Comparison of ENCODE assay signal across 21 cellular contexts in genomic region chr2:197242719-197243118, GRCh38.
A peak's percentile ranks its signal among the peaks of the same experiment; 100 is the strongest.
DNase-seq lines count a peak whose midpoint lies in the region; ATAC-seq, FAIRE-seq and TF ChIP-seq lines count a peak whose summit lies in the region.
"Had no signal": no experiment of that assay in that cellular context is flagged by ENCODE, and none has a peak within 500 bp of the region (broad histone marks: within the 10 kb centered on the region; RNA-seq: fewer than 3 reads in every experiment).

No MANE protein-coding gene starts in this region.

- H3K4me3 Mint-ChIP-seq in T-helper 1 cell treated with Interleukin-12 subunit alpha and Interleukin-12 subunit beta and Interleukin-4 antibody, amounts not matched to agents 30 μg/mL and 1 μg/mL, for 36 hours: no peak overlapping the region
- no peak overlapping the region for H3K4me3 Mint-ChIP-seq in activated T-helper 2 cell treated with anti-CD3 and anti-CD28 coated beads, Interferon-gamma antibody, Interleukin-2, Interleukin-4, amounts not matched to agents 10 μg/mL and 5 μg/mL and 100 μg/mL, durations not matched to agents 14 hours and 24 hours and 36 hours (ENCODE audit: low read depth)
- H3K4me3 Mint-ChIP-seq in natural killer cell (peak overlapping the region; percentile 11), neural progenitor cell (no peak overlapping the region)
- H3K4me3 Mint-ChIP-seq: brain, HFFc6, type B pancreatic cell had no signal

- ATAC-seq in natural killer cell: no peak
- no peak for ATAC-seq in left lobe of liver

- no peak overlapping the region for H3K9ac ChIP-seq in neural progenitor cell

- H3K4me3 ChIP-seq in neural progenitor cell: no peak overlapping the region
- H3K4me3 ChIP-seq: left ventricle myocardium inferior, prostate gland, smooth muscle cell had no signal

- no peaks in the 10 kb centered on the region for H3K27me3 ChIP-seq in neural progenitor cell

- intact Hi-C loops in activated T-helper 2 cell treated with anti-CD3 and anti-CD28 coated beads, Interferon-gamma antibody, Interleukin-2, Interleukin-4, amounts not matched to agents 10 μg/mL and 5 μg/mL and 100 μg/mL, durations not matched to agents 14 hours and 24 hours and 36 hours (cut with micrococcal nuclease): no loop called here
- intact Hi-C loops in natural killer cell (cut with micrococcal nuclease): no loop called here

- H2AFZ ChIP-seq in neural progenitor cell (replicated peaks): no peak overlapping the region

- H3K27ac Mint-ChIP-seq in T-helper 1 cell treated with Interleukin-12 subunit alpha and Interleukin-12 subunit beta and Interleukin-4 antibody, amounts not matched to agents 30 μg/mL and 1 μg/mL, for 36 hours: peak overlapping the region; percentile 18
- H3K27ac Mint-ChIP-seq in activated T-helper 2 cell treated with anti-CD3 and anti-CD28 coated beads, Interferon-gamma antibody, Interleukin-2, Interleukin-4, amounts not matched to agents 10 μg/mL and 5 μg/mL and 100 μg/mL, durations not matched to agents 14 hours and 24 hours and 36 hours: peak overlapping the region; percentile 44
- H3K27ac Mint-ChIP-seq in natural killer cell: peak overlapping the region; percentile 80 to 89
- H3K27ac Mint-ChIP-seq in neural progenitor cell: no peak overlapping the region
- H3K27ac Mint-ChIP-seq: HFFc6, type B pancreatic cell had no signal

- H3K4me1 ChIP-seq in neural progenitor cell: no peaks in the 10 kb centered on the region
- H3K4me1 ChIP-seq: prostate gland had no signal

- no peak overlapping the region for H3K4me2 ChIP-seq in neural progenitor cell
- H3K4me2 ChIP-seq: smooth muscle cell had no signal

- H3K36me3 ChIP-seq in neural progenitor cell: no peaks in the 10 kb centered on the region
- H3K36me3 ChIP-seq: left ventricle myocardium inferior, prostate gland had no signal

- H3K79me2 ChIP-seq in neural progenitor cell (ENCODE audit: low read depth): no peaks in the 10 kb centered on the region

- no peaks in the 10 kb centered on the region for H3K9me3 ChIP-seq in neural progenitor cell (ENCODE audit: low read depth)
- H3K9me3 ChIP-seq: left ventricle myocardium inferior, prostate gland had no signal

- peaks cover 23% of the 10 kb centered on the region for H3K36me3 Mint-ChIP-seq in T-helper 1 cell treated with Interleukin-12 subunit alpha and Interleukin-12 subunit beta and Interleukin-4 antibody, amounts not matched to agents 30 μg/mL and 1 μg/mL, for 36 hours (ENCODE audit: low read depth)
- peaks cover 45% of the 10 kb centered on the region for H3K36me3 Mint-ChIP-seq in activated T-helper 2 cell treated with anti-CD3 and anti-CD28 coated beads, Interferon-gamma antibody, Interleukin-2, Interleukin-4, amounts not matched to agents 10 μg/mL and 5 μg/mL and 100 μg/mL, durations not matched to agents 14 hours and 24 hours and 36 hours (ENCODE audit: low read depth)
- H3K36me3 Mint-ChIP-seq in natural killer cell: no peaks in the 10 kb centered on the region
- no peaks in the 10 kb centered on the region for H3K36me3 Mint-ChIP-seq in neural progenitor cell
- H3K36me3 Mint-ChIP-seq: brain, type B pancreatic cell had no signal

- H3K27ac ChIP-seq in neural progenitor cell: no peak overlapping the region
- H3K27ac ChIP-seq: 22Rv1, left ventricle myocardium inferior, prostate gland had no signal

- TF ChIP-seq POLR2A in GM12891 (IDR thresholded peaks at IDR 0.05; ENCODE audit: low read depth, low read length): no peak

- H3K4me1 Mint-ChIP-seq in T-helper 1 cell treated with Interleukin-12 subunit alpha and Interleukin-12 subunit beta and Interleukin-4 antibody, amounts not matched to agents 30 μg/mL and 1 μg/mL, for 36 hours (ENCODE audit: low read depth): peaks cover 70% of the 10 kb centered on the region
- H3K4me1 Mint-ChIP-seq in activated T-helper 2 cell treated with anti-CD3 and anti-CD28 coated beads, Interferon-gamma antibody, Interleukin-2, Interleukin-4, amounts not matched to agents 10 μg/mL and 5 μg/mL and 100 μg/mL, durations not matched to agents 14 hours and 24 hours and 36 hours (ENCODE audit: low read depth): peaks cover 68% of the 10 kb centered on the region
- H3K4me1 Mint-ChIP-seq in natural killer cell (peaks cover 76 to 77% of the 10 kb centered on the region in 2 donors), neural progenitor cell (no peaks in the 10 kb centered on the region)

- TF ChIP-seq CTCF in natural killer cell (IDR thresholded peaks at IDR 0.05): no peak
- no peak for TF ChIP-seq CTCF in neural progenitor cell (IDR thresholded peaks at IDR 0.05)

- no peaks in the 10 kb centered on the region for H3K9me3 Mint-ChIP-seq in T-helper 1 cell treated with Interleukin-12 subunit alpha and Interleukin-12 subunit beta and Interleukin-4 antibody, amounts not matched to agents 30 μg/mL and 1 μg/mL, for 36 hours
- H3K9me3 Mint-ChIP-seq in activated T-helper 2 cell treated with anti-CD3 and anti-CD28 coated beads, Interferon-gamma antibody, Interleukin-2, Interleukin-4, amounts not matched to agents 10 μg/mL and 5 μg/mL and 100 μg/mL, durations not matched to agents 14 hours and 24 hours and 36 hours: no peaks in the 10 kb centered on the region
- no peaks in the 10 kb centered on the region for H3K9me3 Mint-ChIP-seq in natural killer cell
- no peaks in the 10 kb centered on the region for H3K9me3 Mint-ChIP-seq in neural progenitor cell
- H3K9me3 Mint-ChIP-seq: HFFc6 had no signal

- FAIRE-seq in GM12891 (lab: Jason Lieb, UNC): peak; percentile 81

- DNase-seq in T-helper 1 cell: no peak
- DNase-seq in GM12891 (ENCODE audit: insufficient read length, low spot score): no peak
- no peak for DNase-seq in activated T-helper 2 cell treated with anti-CD3 and anti-CD28 coated beads, Interferon-gamma antibody, Interleukin-2, Interleukin-4, amounts not matched to agents 10 μg/mL and 5 μg/mL and 100 μg/mL, durations not matched to agents 14 hours and 24 hours and 36 hours (ENCODE audit: low spot score)
- no peak for DNase-seq in natural killer cell
- no peak for DNase-seq in left lobe of liver (ENCODE audit: low spot score)
- no peak for DNase-seq in neural progenitor cell (ENCODE audit: low spot score)
- no peak for DNase-seq in mucosa of gallbladder (ENCODE audit: low spot score)
- DNase-seq: activated CD8-positive, alpha-beta memory T cell treated with anti-CD3 and anti-CD28 coated beads for 24 hours; activated gamma-delta T cell treated with Interleukin-2 at 50 U/mL for 16 hours; cortex of kidney; HFFc6; Kasumi-1; left ventricle myocardium inferior; NCI-H1092 treated with DMSO at 0.1 percent for 48 hours; NCI-H69 had no signal

- no peaks in the 10 kb centered on the region for H3F3A ChIP-seq in neural progenitor cell (ENCODE audit: low read depth)

- H3K27me3 Mint-ChIP-seq in T-helper 1 cell treated with Interleukin-12 subunit alpha and Interleukin-12 subunit beta and Interleukin-4 antibody, amounts not matched to agents 30 μg/mL and 1 μg/mL, for 36 hours (ENCODE audit: low read depth): no peaks in the 10 kb centered on the region
- no peaks in the 10 kb centered on the region for H3K27me3 Mint-ChIP-seq in activated T-helper 2 cell treated with anti-CD3 and anti-CD28 coated beads, Interferon-gamma antibody, Interleukin-2, Interleukin-4, amounts not matched to agents 10 μg/mL and 5 μg/mL and 100 μg/mL, durations not matched to agents 14 hours and 24 hours and 36 hours (ENCODE audit: low read depth)
- H3K27me3 Mint-ChIP-seq in natural killer cell (ENCODE audit: low read depth in 2 of 2) (no peaks in the 10 kb centered on the region), neural progenitor cell (ENCODE audit: insufficient read depth, low read depth) (peaks cover 4% of the 10 kb centered on the region)
- H3K27me3 Mint-ChIP-seq: brain, type B pancreatic cell had no signal

- no peaks in the 10 kb centered on the region for H4K20me1 ChIP-seq in neural progenitor cell (ENCODE audit: low read depth)

TF ChIP-seq in GM12891, 5 proteins besides CTCF, POLR2A, EP300 and RAD21:
- TF ChIP-seq SPI1 (IDR thresholded peaks at IDR 0.05; ENCODE audit: low read depth, low read length) (no peak), PAX5 (IDR thresholded peaks at IDR 0.05; ENCODE audit: insufficient read depth, low read length, severe bottlenecking) (no peak), POU2F2 (IDR thresholded peaks at IDR 0.05; ENCODE audit: low read depth, low read length) (no peak), POLR2AphosphoS5 (IDR thresholded peaks at IDR 0.05; ENCODE audit: low read depth, low read length) (no peak), TAF1 (IDR thresholded peaks at IDR 0.05; ENCODE audit: low read depth, low read length) (no peak)
